ENCODE assay signal across 8 cellular contexts in genomic region chr2:40101076-40101688, GRCh38.
DNase-seq lines count a peak whose midpoint lies in the region; ATAC-seq, FAIRE-seq and TF ChIP-seq lines count a peak whose summit lies in the region.

No MANE protein-coding gene starts in this region.

- no peak overlapping the region for H3K27ac Mint-ChIP-seq in Calu3 (ENCODE audit: unreplicated experiment)

- H3K9me3 Mint-ChIP-seq in Calu3 (ENCODE audit: low read depth, unreplicated experiment) = no peaks in the 10 kb centered on the region

- TF ChIP-seq CTCF in Calu3 (IDR thresholded peaks at IDR 0.05; ENCODE audit: unreplicated experiment) = no peak

- ATAC-seq in GM19023 (IDR thresholded peaks at IDR 0.05; ENCODE audit: unreplicated experiment) (no peak), GM21515 (IDR thresholded peaks at IDR 0.05; ENCODE audit: unreplicated experiment) (no peak)

- DNase-seq in Daoy (ENCODE audit: low read depth) (peak; percentile 48), H54 (ENCODE audit: insufficient read length, low spot score) (no peak), NCI-H2227 treated with DMSO at 0.1 percent for 48 hours (lab: John Stamatoyannopoulos, UW) (peak; percentile 62), germinal center (ENCODE audit: low spot score) (peak; percentile 13), SW 1271 (lab: John Stamatoyannopoulos, UW) (no peak), Calu3 (no peak)

- CTCF ChIA-PET in Calu3 (lab: Charles Lee) = no interaction called here

- FAIRE-seq in H54 (lab: Jason Lieb, UNC) = peak; percentile 86

- TF ChIP-seq POLR2A in H54 (IDR thresholded peaks at IDR 0.05; ENCODE audit: low read depth, low read length) = no peak

- BruUV-seq in Calu3 (replicated peaks; lab: Mats Ljungman, UMichigan) = no TSS peak

- no peaks in the 10 kb centered on the region for H3K27me3 Mint-ChIP-seq in Calu3 (ENCODE audit: unreplicated experiment)

- no peaks in the 10 kb centered on the region for H3K36me3 Mint-ChIP-seq in Calu3 (ENCODE audit: insufficient read depth, unreplicated experiment)

- no peak overlapping the region for H3K4me3 Mint-ChIP-seq in Calu3 (ENCODE audit: low read depth, unreplicated experiment)

- H3K4me1 Mint-ChIP-seq in Calu3 (ENCODE audit: low read depth, unreplicated experiment) = peaks cover 16% of the 10 kb centered on the region

- intact Hi-C loops in Calu3 (cut with micrococcal nuclease; ENCODE audit: unreplicated experiment) = no loop called here

Comparison
In these comparisons a context has a peak if more than half of its experiments do, and no peak if none do; other contexts are left out.
1. DNase-seq: peak in Daoy (single experiment), NCI-H2227 treated with DMSO at 0.1 percent for 48 hours (single experiment) and germinal center (single experiment); none in H54 (single experiment), SW 1271 (0 of 2) and Calu3 (single experiment).